In the genomic region with DNA sequence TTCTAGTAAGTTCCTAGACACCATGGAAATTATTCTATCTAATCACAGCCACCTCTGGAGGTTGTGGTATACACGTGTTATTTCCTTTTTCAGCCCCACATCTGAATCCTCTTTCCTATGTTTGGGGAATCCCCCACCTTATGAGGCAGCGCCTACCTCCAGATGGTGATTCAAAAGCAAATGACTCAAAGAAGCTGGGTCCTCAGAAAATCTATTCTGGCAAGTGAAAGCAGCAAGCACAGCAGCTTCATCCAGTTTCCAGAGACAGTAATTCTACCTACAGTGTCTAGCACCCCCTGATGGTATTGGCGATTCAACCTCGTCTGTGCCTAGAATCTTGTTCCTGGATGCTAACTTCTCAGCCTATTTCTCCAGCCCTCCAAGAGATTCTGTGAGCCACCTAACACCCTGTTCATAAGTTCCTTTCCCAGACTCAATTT, we compare ENCODE assay signal across 8 cellular contexts. TPM values are rescaled to one million over a fixed set of nuclear protein-coding genes. Genes with fewer than 3 reads are reported as not detected.
A peak's percentile ranks its signal among the peaks of the same experiment; 100 is the strongest.
DNase-seq lines count a peak whose midpoint lies in the region; ATAC-seq and TF ChIP-seq lines count a peak whose summit lies in the region.

No MANE protein-coding gene starts in this region.

- POLR2A ChIA-PET in activated CD8-positive, alpha-beta T cell treated with anti-CD3 and anti-CD28 coated beads for 36 hours (lab: Charles Lee), result interaction anchor here (0.5 to 1.1 kb wide), 4 partner anchors 9 to 285 kb away, joined by 3 to 4 read pairs (median 3); no protein-coding TSS in a partner anchor

- H3K4me1 ChIP-seq in Loucy (ENCODE audit: insufficient read depth, low read length, poor library complexity, severe bottlenecking) (peaks cover 12% of the 10 kb centered on the region), sigmoid colon (peaks cover 0 to 3% (median 2%) of the 10 kb centered on the region in 4 donors)

- H2AFZ ChIP-seq in Loucy (ENCODE audit: low read length), result no peak overlapping the region

- H3K27me3 Mint-ChIP-seq in activated CD8-positive, alpha-beta T cell treated with anti-CD3 and anti-CD28 coated beads for 36 hours, result no peaks in the 10 kb centered on the region

- WGBS in sigmoid colon, 2 donors, result 16 to 36% methylated on average over 4 of the region's 4 CpGs

- H3K36me3 ChIP-seq in Loucy (ENCODE audit: insufficient read depth, low read length) (no peaks in the 10 kb centered on the region; the same call in 1 of the 2 replicates), sigmoid colon (no peaks in the 10 kb centered on the region)

- peak overlapping the region; percentile 21 for H3K4me3 Mint-ChIP-seq in activated CD8-positive, alpha-beta T cell treated with anti-CD3 and anti-CD28 coated beads for 36 hours

- H3K9me3 Mint-ChIP-seq in activated CD8-positive, alpha-beta T cell treated with anti-CD3 and anti-CD28 coated beads for 36 hours, result no peaks in the 10 kb centered on the region

- no peak for TF ChIP-seq EP300 in sigmoid colon (IDR thresholded peaks at IDR 0.05)

- peak overlapping the region; percentile 77 for H3K27ac Mint-ChIP-seq in activated CD8-positive, alpha-beta T cell treated with anti-CD3 and anti-CD28 coated beads for 36 hours

- H3K9me2 ChIP-seq in Loucy (replicated peaks; ENCODE audit: low read depth, low read length), result no peaks in the 10 kb centered on the region

- H3F3A ChIP-seq in Loucy (ENCODE audit: low read depth), result no peaks in the 10 kb centered on the region

- no peak for TF ChIP-seq POLR2A in sigmoid colon (IDR thresholded peaks at IDR 0.05)

- intact Hi-C loops in activated CD8-positive, alpha-beta T cell treated with anti-CD3 and anti-CD28 coated beads for 36 hours (cut with micrococcal nuclease), result loop anchor here (2.0 to 10.0 kb wide), 2 partner anchors 113 to 141 kb away; no protein-coding TSS in a partner anchor
- intact Hi-C loops in sigmoid colon (cut with DNase I), result loop anchor here (10.0 kb wide), 1 partner anchor 141 kb away; no protein-coding TSS in a partner anchor

- H3K4me2 ChIP-seq in Loucy (ENCODE audit: low read depth, low read length, poor library complexity, severe bottlenecking), result no peak overlapping the region

- H3K79me2 ChIP-seq in Loucy (ENCODE audit: insufficient read depth, low read length), result peaks cover 43% of the 10 kb centered on the region

- peak; percentile 5 for DNase-seq in SIG-M5 treated with dmso at 0.1 percent for 504 hours (lab: John Stamatoyannopoulos, UW; ENCODE audit: unreplicated experiment)
- no peak for DNase-seq in SIG-M5 (lab: John Stamatoyannopoulos, UW)
- peak; percentile 72 for DNase-seq in HCEC 1CT
- peak; percentile 81 for DNase-seq in activated CD8-positive, alpha-beta T cell treated with anti-CD3 and anti-CD28 coated beads for 36 hours
- peak; percentile 66 for DNase-seq in epithelial cell of proximal tubule (ENCODE audit: low read depth)
- DNase-seq in occipital lobe (lab: John Stamatoyannopoulos, UW), result peak; percentile 18
- no peak for DNase-seq in sigmoid colon

- H3K27me3 ChIP-seq in Loucy (ENCODE audit: insufficient read depth, low read length, poor library complexity, severe bottlenecking) (no peaks in the 10 kb centered on the region), sigmoid colon (no peaks in the 10 kb centered on the region)

- H3K4me1 Mint-ChIP-seq in activated CD8-positive, alpha-beta T cell treated with anti-CD3 and anti-CD28 coated beads for 36 hours (ENCODE audit: low read depth), result peaks cover 41% of the 10 kb centered on the region

- H3K27ac ChIP-seq in sigmoid colon, result no peak overlapping the region

- peaks cover 6% of the 10 kb centered on the region for H3K36me3 Mint-ChIP-seq in activated CD8-positive, alpha-beta T cell treated with anti-CD3 and anti-CD28 coated beads for 36 hours (ENCODE audit: low read depth)

- TF ChIP-seq CTCF in Loucy (conservative IDR thresholded peaks at IDR 0.05; ENCODE audit: low read length) (peak; percentile 71), epithelial cell of proximal tubule (conservative IDR thresholded peaks at IDR 0.05; ENCODE audit: low read depth, low read length) (peak; percentile 83), sigmoid colon (IDR thresholded peaks at IDR 0.05) (peak in 2 of 4 experiments; percentile 39 to 43)
- peak; percentile 54 for TF ChIP-seq CTCF in activated CD8-positive, alpha-beta T cell treated with anti-CD3 and anti-CD28 coated beads for 36 hours (IDR thresholded peaks at IDR 0.05)

- H3K9me3 ChIP-seq in Loucy (ENCODE audit: insufficient read depth, low read depth, low read length) (no peaks in the 10 kb centered on the region), sigmoid colon (no peaks in the 10 kb centered on the region)

- no peak overlapping the region for H3K9ac ChIP-seq in Loucy (ENCODE audit: low read depth, low read length, poor library complexity, severe bottlenecking)

- peaks cover 16% of the 10 kb centered on the region for H4K20me1 ChIP-seq in Loucy (ENCODE audit: insufficient read depth, low read length, poor library complexity, severe bottlenecking)

- H3K4me3 ChIP-seq in Loucy (ENCODE audit: low read length, poor library complexity, severe bottlenecking) (no peak overlapping the region), epithelial cell of proximal tubule (ENCODE audit: low read depth, low read length) (no peak overlapping the region), sigmoid colon (no peak overlapping the region)

- CTCF ChIA-PET in activated CD8-positive, alpha-beta T cell treated with anti-CD3 and anti-CD28 coated beads for 36 hours (lab: Charles Lee), result interaction anchor here (0.5 to 2.1 kb wide), 40 partner anchors 8 to 278 kb away, joined by 3 to 22 read pairs (median 4); a partner anchor contains a TSS

- ATAC-seq in activated CD8-positive, alpha-beta T cell treated with anti-CD3 and anti-CD28 coated beads for 36 hours, result peak; percentile 98

RNA-seq across cellular contexts. Expression of a gene that starts 43.0 kb away (rescaled TPM):
- total RNA-seq in activated CD8-positive, alpha-beta T cell treated with anti-CD3 and anti-CD28 coated beads for 36 hours, result 10 to 100 TPM; 40.7 to 43.2 TPM
- total RNA-seq in epithelial cell of proximal tubule (18.2 and 22.1 TPM in 2 replicates), occipital lobe (97.5 TPM), sigmoid colon (10 to 100 TPM; 13.3 to 18.2 (median 16.1) TPM)
- polyA plus RNA-seq in sigmoid colon, result 10 to 100 TPM; 18.0 to 32.2 (median 29.4) TPM

Comparison
In these comparisons a context has a peak if more than half of its experiments do, and no peak if none do; other contexts are left out.
1. DNase-seq: peak in SIG-M5 treated with dmso at 0.1 percent for 504 hours (single experiment), HCEC 1CT (single experiment), activated CD8-positive, alpha-beta T cell treated with anti-CD3 and anti-CD28 coated beads for 36 hours (single experiment), epithelial cell of proximal tubule (single experiment) and occipital lobe (single experiment); none in SIG-M5 (single experiment) and sigmoid colon (single experiment).